ENCODE assay signal across 8 cellular contexts in the genomic region with DNA sequence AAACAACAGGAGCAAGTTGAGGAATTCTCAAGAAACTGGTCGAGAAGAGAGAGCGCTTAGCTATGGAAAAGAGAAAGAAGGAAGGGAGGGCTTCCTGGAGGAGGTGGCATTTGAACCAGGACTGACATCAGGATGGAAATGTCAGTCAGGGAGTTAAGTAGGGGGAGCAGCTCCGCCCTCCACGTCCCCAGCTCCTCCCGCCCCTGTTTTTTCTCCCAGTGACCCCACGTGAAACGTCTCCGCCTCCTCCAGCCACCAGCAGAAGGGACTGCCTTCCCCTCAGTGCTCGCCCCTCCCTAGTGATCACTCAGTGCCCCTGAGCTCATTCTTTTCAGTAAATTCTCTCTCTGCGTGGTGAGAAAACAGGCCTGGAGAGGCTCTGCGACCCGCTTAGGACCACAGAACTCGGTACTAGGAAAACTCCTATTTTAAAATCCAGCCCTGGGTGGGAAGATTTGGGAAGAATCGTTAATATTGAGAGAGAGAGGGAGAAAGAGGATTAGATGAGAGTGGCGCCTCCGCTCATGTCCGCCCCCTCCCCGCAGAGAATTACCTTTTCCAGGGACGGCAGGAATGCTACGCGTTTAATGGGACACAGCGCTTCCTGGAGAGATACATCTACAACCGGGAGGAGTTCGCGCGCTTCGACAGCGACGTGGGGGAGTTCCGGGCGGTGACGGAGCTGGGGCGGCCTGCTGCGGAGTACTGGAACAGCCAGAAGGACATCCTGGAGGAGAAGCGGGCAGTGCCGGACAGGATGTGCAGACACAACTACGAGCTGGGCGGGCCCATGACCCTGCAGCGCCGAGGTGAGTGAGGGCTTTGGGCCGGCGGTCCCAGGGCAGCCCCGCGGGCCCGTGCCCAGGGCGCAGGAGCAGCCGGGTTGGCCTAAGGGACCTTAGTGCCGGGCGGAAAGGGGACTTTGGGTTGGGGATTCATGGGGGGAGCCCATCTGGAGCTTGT. TPM values are rescaled to one million over a fixed set of nuclear protein-coding genes. Genes with fewer than 3 reads are reported as not detected.
DNase-seq lines count a peak whose midpoint lies in the region; ATAC-seq and TF ChIP-seq lines count a peak whose summit lies in the region.

No MANE protein-coding gene starts in this region.

- H3K4me1 ChIP-seq in BE2C = no peaks in the 10 kb centered on the region
- peaks cover 15 to 39% (median 34%) of the 10 kb centered on the region in 4 donors for H3K4me1 ChIP-seq in esophagus muscularis mucosa
- peaks cover 63% of the 10 kb centered on the region for H3K4me1 ChIP-seq in mononuclear cell (ENCODE audit: insufficient read depth, low read length)
- peaks cover 19% of the 10 kb centered on the region for H3K4me1 ChIP-seq in upper lobe of right lung

- H3K36me3 ChIP-seq in BE2C (no peaks in the 10 kb centered on the region), MG63 (no peaks in the 10 kb centered on the region), esophagus muscularis mucosa (peaks cover 0 to 20% (median 11%) of the 10 kb centered on the region in 4 donors), upper lobe of right lung (peaks cover 18% of the 10 kb centered on the region)

- ATAC-seq in upper lobe of right lung = peak; percentile 72
- ATAC-seq in HG03378 (IDR thresholded peaks at IDR 0.05; ENCODE audit: unreplicated experiment) = no peak
- no peak for ATAC-seq in GM21528 (IDR thresholded peaks at IDR 0.05; ENCODE audit: low FRiP score, unreplicated experiment)

- no peak for TF ChIP-seq POLR2A in esophagus muscularis mucosa (IDR thresholded peaks at IDR 0.05; ENCODE audit: low read depth)

- 11% methylated on average over 34 of the region's 49 CpGs for WGBS in esophagus muscularis mucosa

- TF ChIP-seq EP300 in esophagus muscularis mucosa (IDR thresholded peaks at IDR 0.05) = no peak

- DNase-seq in BE2C (no peak), MG63 (peak; percentile 64), esophagus muscularis mucosa (ENCODE audit: extremely low spot score) (peak; percentile 91), upper lobe of right lung (peak; percentile 78), NCI-H1092 treated with DMSO at 0.1 percent for 48 hours (lab: John Stamatoyannopoulos, UW) (no peak)

- intact Hi-C loops in esophagus muscularis mucosa (cut with DNase I) = loop anchor here (5.0 kb wide), 1 partner anchor 68 kb away; no protein-coding TSS in a partner anchor
- intact Hi-C loops in upper lobe of right lung (cut with DNase I) = no loop called here

- peak overlapping the region; percentile 16 for H3K4me3 ChIP-seq in BE2C (ENCODE audit: low read depth, low read length)
- peak overlapping the region; percentile 19 for H3K4me3 ChIP-seq in MG63
- H3K4me3 ChIP-seq in esophagus muscularis mucosa = peak overlapping the region; percentile 52 to 60 (median 56)
- H3K4me3 ChIP-seq in mononuclear cell (ENCODE audit: low read length) = peak overlapping the region; percentile 26
- peak overlapping the region; percentile 45 for H3K4me3 ChIP-seq in upper lobe of right lung

- peaks cover 41% of the 10 kb centered on the region for H3K27me3 ChIP-seq in BE2C
- 0 out of 2 replicates have a peak, but pooled peaks cover 6% of the 10 kb centered on the region for H3K27me3 ChIP-seq in MG63
- no peaks in the 10 kb centered on the region for H3K27me3 ChIP-seq in esophagus muscularis mucosa
- no peaks in the 10 kb centered on the region for H3K27me3 ChIP-seq in mononuclear cell (ENCODE audit: insufficient read depth, low read length)
- no peaks in the 10 kb centered on the region for H3K27me3 ChIP-seq in upper lobe of right lung

- H3K27ac ChIP-seq in esophagus muscularis mucosa (replicated peaks in 1 of 4) (peak overlapping the region; percentile 75 to 88 (median 80)), upper lobe of right lung (peak overlapping the region; percentile 78)

- no peaks in the 10 kb centered on the region for H3K9me3 ChIP-seq in BE2C
- no peaks in the 10 kb centered on the region for H3K9me3 ChIP-seq in MG63
- H3K9me3 ChIP-seq in esophagus muscularis mucosa = no peaks in the 10 kb centered on the region
- H3K9me3 ChIP-seq in mononuclear cell (ENCODE audit: low read depth, low read length) = no peaks in the 10 kb centered on the region
- H3K9me3 ChIP-seq in upper lobe of right lung = no peaks in the 10 kb centered on the region

- no peak for TF ChIP-seq CTCF in BE2C (IDR thresholded peaks at IDR 0.05; ENCODE audit: low read depth, low read length)
- TF ChIP-seq CTCF in esophagus muscularis mucosa (IDR thresholded peaks at IDR 0.05) = no peak
- TF ChIP-seq CTCF in upper lobe of right lung (IDR thresholded peaks at IDR 0.05) = no peak

RNA-seq across cellular contexts. Expression of gene HLA-DPB1, which starts 4.6 kb away (rescaled TPM):
- polyA plus RNA-seq in BE2C (2012; ENCODE audit: insufficient read depth, insufficient read length, low read depth) = 1.5 TPM
- 9.2 and 54.4 TPM in 2 replicates for total RNA-seq in MG63 (2014; rRNA removed; shearing (Covaris generic); ENCODE audit: low replicate concordance)
- total RNA-seq in esophagus muscularis mucosa (10 to 100 TPM; 38.6 to 95.8 (median 61.7) TPM), mononuclear cell (166 TPM), upper lobe of right lung (385 TPM)

RNA-seq across cellular contexts. Expression of gene HLA-DPA1, which starts 7.0 kb away (rescaled TPM):
- polyA plus RNA-seq in BE2C (2012; ENCODE audit: insufficient read depth, insufficient read length, low read depth) = not detected
- 0.59 and 2.5 TPM in 2 replicates for total RNA-seq in MG63 (2014; rRNA removed; shearing (Covaris generic); ENCODE audit: low replicate concordance)
- total RNA-seq in esophagus muscularis mucosa (10 to 100 TPM; 28.5 to 91.3 (median 65.9) TPM), mononuclear cell (271 TPM), upper lobe of right lung (491 TPM)

Comparison
In these comparisons a context has a peak if more than half of its experiments do, and no peak if none do; other contexts are left out.
1. DNase-seq: peak in MG63 (single experiment), esophagus muscularis mucosa (single experiment) and upper lobe of right lung (single experiment); none in BE2C (single experiment) and NCI-H1092 treated with DMSO at 0.1 percent for 48 hours (single experiment).
2. Peak in every context shown above with its lines, with median percentiles within 50 percentile points of each other: H3K4me3 ChIP-seq.